Comparison of ENCODE assay signal across 14 cellular contexts in genomic region chr2:157312866-157313486, GRCh38. TPM values are rescaled to one million over a fixed set of nuclear protein-coding genes. Genes with fewer than 3 reads are reported as not detected.
DNase-seq lines count a peak whose midpoint lies in the region; ATAC-seq and TF ChIP-seq lines count a peak whose summit lies in the region.
"Had no signal": no experiment of that assay in that cellular context is flagged by ENCODE, and none has a peak within 500 bp of the region (broad histone marks: within the 10 kb centered on the region; RNA-seq: fewer than 3 reads in every experiment).

No MANE protein-coding gene starts in this region.

- DNase-seq in AG10803 (ENCODE audit: low read depth) (peak; percentile 49), HEK293T (ENCODE audit: extremely low spot score) (no peak), stomach (no peak), NCI-H187 treated with DMSO at 0.1 percent for 48 hours (lab: John Stamatoyannopoulos, UW) (no peak), MV-4-11 (lab: John Stamatoyannopoulos, UW) (no peak)
- DNase-seq: GF-D8; naive thymus-derived CD4-positive, alpha-beta T cell had no signal

- ATAC-seq in GM18519 (IDR thresholded peaks at IDR 0.05; ENCODE audit: low FRiP score, unreplicated experiment) (peak; percentile 63), HG02840 (IDR thresholded peaks at IDR 0.05; ENCODE audit: low FRiP score, unreplicated experiment) (peak; percentile 67)
- ATAC-seq: naive thymus-derived CD4-positive, alpha-beta T cell had no signal

- 94 to 100% (median 96%) methylated on average over 1 of the region's 1 CpG for WGBS in stomach, 5 donors

- H3K9me3 ChIP-seq in OCI-LY3 (ENCODE audit: insufficient read depth, low read length) (no peaks in the 10 kb centered on the region), stomach (no peaks in the 10 kb centered on the region)

- no peak overlapping the region; the same call in 1 of the 2 replicates for H3K9ac ChIP-seq in OCI-LY3 (ENCODE audit: low read length)
- H3K9ac ChIP-seq: KMS-11 had no signal

- no peaks in the 10 kb centered on the region for H4K20me1 ChIP-seq in OCI-LY3 (ENCODE audit: insufficient read depth, low read length)

- H3K36me3 ChIP-seq in OCI-LY3 (replicated peaks; ENCODE audit: low read depth, low read length) (no peaks in the 10 kb centered on the region), stomach (no peaks in the 10 kb centered on the region)

- no peak for TF ChIP-seq EP300 in stomach (IDR thresholded peaks at IDR 0.05)

- H3K4me3 ChIP-seq in AG10803 (ENCODE audit: low read length) (no peak overlapping the region), OCI-LY3 (ENCODE audit: low read length) (peak overlapping the region; percentile 26), stomach (no peak overlapping the region)
- H3K4me3 ChIP-seq: skin epidermis had no signal

- CTCF ChIA-PET in HEK293T (lab: Yijun Ruan, JAX), result no interaction called here

- intact Hi-C loops in stomach (cut with DNase I; ENCODE audit: low total_unique reads), result no loop called here

- H3K4me1 ChIP-seq in OCI-LY3 (ENCODE audit: low read length) (peaks cover 70% of the 10 kb centered on the region), stomach (no peaks in the 10 kb centered on the region)

- TF ChIP-seq CTCF in AG10803 (conservative IDR thresholded peaks at IDR 0.05; ENCODE audit: low read length) (no peak), OCI-LY3 (IDR thresholded peaks at IDR 0.05; ENCODE audit: low read depth, low read length) (no peak), stomach (IDR thresholded peaks at IDR 0.05) (no peak)

- H3K27ac ChIP-seq in OCI-LY3 (ENCODE audit: low read length) (peak overlapping the region; percentile 56), stomach (no peak overlapping the region)
- H3K27ac ChIP-seq: KMS-11, skin epidermis had no signal

- H3K27me3 ChIP-seq in OCI-LY3 (ENCODE audit: low read depth, low read length), result no peaks in the 10 kb centered on the region
- H3K27me3 ChIP-seq in stomach, result no peaks in the 10 kb centered on the region

- no peaks in the 10 kb centered on the region for H3K79me2 ChIP-seq in OCI-LY3 (ENCODE audit: low read length)

- POLR2A ChIA-PET in HEK293T (lab: Yijun Ruan, JAX), result no interaction called here

- no peak for TF ChIP-seq POLR2A in stomach (IDR thresholded peaks at IDR 0.05)

- H3K4me2 ChIP-seq in OCI-LY3 (ENCODE audit: low read length), result peak overlapping the region; percentile 56
- H3K4me2 ChIP-seq: KMS-11 had no signal

- no peak overlapping the region for H2AFZ ChIP-seq in OCI-LY3 (ENCODE audit: low read depth, low read length)

TF ChIP-seq in HEK293T, 16 proteins besides CTCF, POLR2A, EP300 and RAD21:
- no peak for TF ChIP-seq ELF4 (IDR thresholded peaks at IDR 0.05)
TF ChIP-seq in HEK293T: peak in this region for 0.

RNA-seq across cellular contexts. Expression of gene ERMN, which starts 12.6 kb away (rescaled TPM):
- total RNA-seq in stomach, result 1 to 10 TPM in 1 of 5 donors, under 1 TPM in 1, not detected in 3; 0.58 to 5.7 TPM
- under 1 TPM in 1 of 3 donors, not detected in 2; 0.43 TPM for polyA plus RNA-seq in stomach
- polyA plus RNA-seq: keratinocyte had no signal

RNA-seq across cellular contexts. Expression of gene GALNT5, which starts 55.5 kb away (rescaled TPM):
- 10 to 100 TPM in 3 of 5 donors, 1 to 10 TPM in 2; 2.2 to 27.5 (median 11.6) TPM for total RNA-seq in stomach
- 1 to 10 TPM; 1.1 to 1.5 (median 1.5) TPM for polyA plus RNA-seq in stomach
- total RNA-seq: naive thymus-derived CD4-positive, alpha-beta T cell had no signal
- polyA plus RNA-seq: CD14-positive monocyte; naive thymus-derived CD4-positive, alpha-beta T cell had no signal
